In genomic region chr1:222417264-222417663, GRCh38 we compare ENCODE assay signal across 18 cellular contexts.
DNase-seq lines count a peak whose midpoint lies in the region; ATAC-seq and TF ChIP-seq lines count a peak whose summit lies in the region.
"Had no signal": no experiment of that assay in that cellular context is flagged by ENCODE, and none has a peak within 500 bp of the region (broad histone marks: within the 10 kb centered on the region; RNA-seq: fewer than 3 reads in every experiment).

No MANE protein-coding gene starts in this region.

- no peaks in the 10 kb centered on the region for H4K20me1 ChIP-seq in OCI-LY3 (ENCODE audit: insufficient read depth, low read length)

- no peak overlapping the region for H3K9ac ChIP-seq in OCI-LY3 (ENCODE audit: low read length)

- H3K4me2 ChIP-seq in OCI-LY3 (ENCODE audit: low read length): peak overlapping the region; percentile 55

- POLR2A ChIA-PET in CD8-positive, alpha-beta T cell (lab: Charles Lee): no interaction called here

- intact Hi-C loops in activated CD4-positive, alpha-beta T cell treated with anti-CD3 and anti-CD28 coated beads, Interleukin-2, amount 10 ng/mL, durations not matched to agents 24 days and 14 days (cut with micrococcal nuclease): no loop called here
- intact Hi-C loops in CD8-positive, alpha-beta T cell (cut with DNase I, micrococcal nuclease): no loop called here
- intact Hi-C loops in tibial artery (cut with DNase I; ENCODE audit: low total_unique reads): no loop called here

- peaks cover 22% of the 10 kb centered on the region for H3K9me3 Mint-ChIP-seq in activated CD4-positive, alpha-beta T cell treated with anti-CD3 and anti-CD28 coated beads, Interleukin-2, amount 10 ng/mL, durations not matched to agents 24 days and 14 days
- H3K9me3 Mint-ChIP-seq in CD8-positive, alpha-beta T cell: peaks cover 8% of the 10 kb centered on the region
- peaks cover 4% of the 10 kb centered on the region for H3K9me3 Mint-ChIP-seq in central memory CD8-positive, alpha-beta T cell

- peaks cover 43% of the 10 kb centered on the region for H3K4me1 Mint-ChIP-seq in activated CD4-positive, alpha-beta T cell treated with anti-CD3 and anti-CD28 coated beads, Interleukin-2, amount 10 ng/mL, durations not matched to agents 24 days and 14 days
- H3K4me1 Mint-ChIP-seq in CD8-positive, alpha-beta T cell (ENCODE audit: low read depth): peaks cover 57% of the 10 kb centered on the region
- H3K4me1 Mint-ChIP-seq in central memory CD8-positive, alpha-beta T cell: peaks cover 28% of the 10 kb centered on the region

- ATAC-seq in CD8-positive, alpha-beta T cell: no peak
- no peak for ATAC-seq in central memory CD8-positive, alpha-beta T cell (replicated peaks; ENCODE audit: extremely low read depth, poor library complexity, severe bottlenecking)
- ATAC-seq: K562, Panc1, Right ventricle myocardium inferior had no signal

- H3K27ac ChIP-seq in CD8-positive, alpha-beta T cell (ENCODE audit: low read depth, low read length): no peak overlapping the region
- H3K27ac ChIP-seq in OCI-LY3 (ENCODE audit: low read length): no peak overlapping the region
- no peak overlapping the region for H3K27ac ChIP-seq in tibial artery

- H3K27me3 ChIP-seq in CD8-positive, alpha-beta T cell (ENCODE audit: insufficient read depth, low read length): no peaks in the 10 kb centered on the region
- H3K27me3 ChIP-seq in OCI-LY3 (ENCODE audit: low read depth, low read length) (peaks cover 3% of the 10 kb centered on the region; the same call in 1 of the 2 replicates), tibial artery (no peaks in the 10 kb centered on the region)

- H3K4me3 ChIP-seq in CD8-positive, alpha-beta T cell (ENCODE audit: low read depth, low read length): no peak overlapping the region
- H3K4me3 ChIP-seq in OCI-LY3 (ENCODE audit: low read length) (peak overlapping the region; percentile 10; the same call in 1 of the 2 replicates), tibial artery (no peak overlapping the region)
- H3K4me3 ChIP-seq: K562 had no signal

- no peak for DNase-seq in activated CD4-positive, alpha-beta T cell treated with anti-CD3 and anti-CD28 coated beads, Interleukin-2, amount 10 ng/mL, durations not matched to agents 24 days and 14 days
- no peak for DNase-seq in activated CD4-positive, alpha-beta T cell treated with anti-CD3 and anti-CD28 coated beads for 1 hour
- no peak for DNase-seq in CD8-positive, alpha-beta T cell
- no peak for DNase-seq in central memory CD8-positive, alpha-beta T cell (ENCODE audit: low spot score in 2 of 2)
- DNase-seq in NCI-H2227 treated with DMSO at 0.1 percent for 48 hours (lab: John Stamatoyannopoulos, UW) (no peak), tibial artery (no peak), NOMO-1 treated with DMSO at 0.1 percent for 48 hours (lab: John Stamatoyannopoulos, UW; ENCODE audit: unreplicated experiment) (no peak)
- DNase-seq: 8988T, C1 segment of cervical spinal cord, Calu3, DMS79, NCI-H1048, NCI-H1694, NCI-H2107 had no signal

- no peak for TF ChIP-seq CTCF in CD8-positive, alpha-beta T cell (IDR thresholded peaks at IDR 0.05)
- TF ChIP-seq CTCF in OCI-LY3 (IDR thresholded peaks at IDR 0.05; ENCODE audit: low read depth, low read length) (no peak), tibial artery (IDR thresholded peaks at IDR 0.05) (no peak)

- H2AFZ ChIP-seq in OCI-LY3 (ENCODE audit: low read depth, low read length): no peak overlapping the region

- H3K27ac Mint-ChIP-seq in activated CD4-positive, alpha-beta T cell treated with anti-CD3 and anti-CD28 coated beads, Interleukin-2, amount 10 ng/mL, durations not matched to agents 24 days and 14 days: no peak overlapping the region
- H3K27ac Mint-ChIP-seq in CD8-positive, alpha-beta T cell: peak overlapping the region; percentile 53
- no peak overlapping the region for H3K27ac Mint-ChIP-seq in central memory CD8-positive, alpha-beta T cell (ENCODE audit: low read depth)

- no peaks in the 10 kb centered on the region for H3K36me3 ChIP-seq in CD8-positive, alpha-beta T cell (ENCODE audit: insufficient read depth, low read length)
- H3K36me3 ChIP-seq in OCI-LY3 (replicated peaks; ENCODE audit: low read depth, low read length) (no peaks in the 10 kb centered on the region), tibial artery (no peaks in the 10 kb centered on the region)

- H3K4me3 Mint-ChIP-seq in activated CD4-positive, alpha-beta T cell treated with anti-CD3 and anti-CD28 coated beads, Interleukin-2, amount 10 ng/mL, durations not matched to agents 24 days and 14 days: peak overlapping the region; percentile 22
- peak overlapping the region; percentile 52 for H3K4me3 Mint-ChIP-seq in CD8-positive, alpha-beta T cell
- H3K4me3 Mint-ChIP-seq in central memory CD8-positive, alpha-beta T cell: peak overlapping the region; percentile 24

- H3K27me3 Mint-ChIP-seq in activated CD4-positive, alpha-beta T cell treated with anti-CD3 and anti-CD28 coated beads, Interleukin-2, amount 10 ng/mL, durations not matched to agents 24 days and 14 days: no peaks in the 10 kb centered on the region
- no peaks in the 10 kb centered on the region for H3K27me3 Mint-ChIP-seq in CD8-positive, alpha-beta T cell (ENCODE audit: low read depth)
- H3K27me3 Mint-ChIP-seq in central memory CD8-positive, alpha-beta T cell: no peaks in the 10 kb centered on the region

- H3K79me2 ChIP-seq in OCI-LY3 (ENCODE audit: low read length): no peaks in the 10 kb centered on the region

- no peaks in the 10 kb centered on the region for H3K9me3 ChIP-seq in CD8-positive, alpha-beta T cell (ENCODE audit: low read length)
- H3K9me3 ChIP-seq in OCI-LY3 (ENCODE audit: insufficient read depth, low read length) (no peaks in the 10 kb centered on the region), tibial artery (no peaks in the 10 kb centered on the region)

- peaks cover 59% of the 10 kb centered on the region for H3K4me1 ChIP-seq in CD8-positive, alpha-beta T cell (ENCODE audit: insufficient read depth, low read length)
- H3K4me1 ChIP-seq in OCI-LY3 (ENCODE audit: low read length): peaks cover 6% of the 10 kb centered on the region
- H3K4me1 ChIP-seq in tibial artery: no peaks in the 10 kb centered on the region

- H3K36me3 Mint-ChIP-seq in activated CD4-positive, alpha-beta T cell treated with anti-CD3 and anti-CD28 coated beads, Interleukin-2, amount 10 ng/mL, durations not matched to agents 24 days and 14 days (ENCODE audit: low read depth): peaks cover 11% of the 10 kb centered on the region
- peaks cover 11% of the 10 kb centered on the region for H3K36me3 Mint-ChIP-seq in CD8-positive, alpha-beta T cell
- H3K36me3 Mint-ChIP-seq in central memory CD8-positive, alpha-beta T cell (ENCODE audit: insufficient read depth): peaks cover 1% of the 10 kb centered on the region

- CTCF ChIA-PET in CD8-positive, alpha-beta T cell (lab: Charles Lee): interaction anchor here (1.5 kb wide), 1 partner anchor 37 kb away, joined by 4 read pairs; no protein-coding TSS in a partner anchor
